14 cellular contexts compared by ENCODE assay signal in the genomic region with DNA sequence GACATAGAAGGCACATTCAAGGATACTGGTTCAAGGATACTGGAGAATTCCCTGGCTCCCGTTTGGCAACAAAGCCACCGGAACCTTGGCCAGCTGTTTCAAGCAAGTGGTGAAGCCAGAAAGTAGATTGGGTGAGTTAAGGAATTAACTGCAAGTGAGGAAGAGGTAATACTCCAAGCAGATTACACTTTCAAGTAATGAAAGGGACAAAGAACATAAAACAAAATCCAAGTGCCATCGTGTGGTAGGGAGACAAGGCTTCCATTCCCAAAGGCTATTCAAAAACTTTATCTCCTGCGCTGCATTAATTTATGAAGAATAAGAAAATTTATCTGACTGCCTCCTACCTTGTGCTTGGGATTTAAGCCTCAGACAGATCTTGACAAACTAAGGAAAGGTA. TPM values are rescaled to one million over a fixed set of nuclear protein-coding genes. Genes with fewer than 3 reads are reported as not detected.
A peak's percentile ranks its signal among the peaks of the same experiment; 100 is the strongest.
DNase-seq lines count a peak whose midpoint lies in the region; ATAC-seq and TF ChIP-seq lines count a peak whose summit lies in the region.
"Had no signal": no experiment of that assay in that cellular context is flagged by ENCODE, and none has a peak within 500 bp of the region (broad histone marks: within the 10 kb centered on the region; RNA-seq: fewer than 3 reads in every experiment).

No MANE protein-coding gene starts in this region.

- peak overlapping the region; percentile 32 for H3K27ac ChIP-seq in brain microvascular endothelial cell
- H3K27ac ChIP-seq in spleen: peak overlapping the region in 7 of 8 donors; percentile 5 to 83 (median 35)
- H3K27ac ChIP-seq: KMS-11, upper lobe of right lung had no signal

- H3K4me3 Mint-ChIP-seq in activated CD4-positive, alpha-beta T cell treated with anti-CD3 and anti-CD28 coated beads, Interleukin-2, amount 10 ng/mL, durations not matched to agents 7 days and 5 days: no peak overlapping the region
- no peak overlapping the region for H3K4me3 Mint-ChIP-seq in HFFc6

- no peak for TF ChIP-seq POLR2A in spleen (IDR thresholded peaks at IDR 0.05)

- in situ Hi-C loops in brain microvascular endothelial cell (cut with HindIII; ENCODE audit: low pct_ligation_motif_present, low sequenced_read_pairs): no loop called here

- no peak for TF ChIP-seq CTCF in HFFc6 (IDR thresholded peaks at IDR 0.05)
- no peak for TF ChIP-seq CTCF in brain microvascular endothelial cell (IDR thresholded peaks at IDR 0.05; ENCODE audit: low read depth, low read length, missing control alignments)
- TF ChIP-seq CTCF in spleen (IDR thresholded peaks at IDR 0.05 in 8 of 11, conservative IDR thresholded peaks at IDR 0.05 in 3 of 11): no peak

- H3K36me3 Mint-ChIP-seq in activated CD4-positive, alpha-beta T cell treated with anti-CD3 and anti-CD28 coated beads, Interleukin-2, amount 10 ng/mL, durations not matched to agents 7 days and 5 days (ENCODE audit: low read depth): peaks cover 71% of the 10 kb centered on the region
- H3K36me3 Mint-ChIP-seq in HFFc6 (ENCODE audit: low read depth): peaks cover 35% of the 10 kb centered on the region

- peaks cover 0 to 4% (median 0%) of the 10 kb centered on the region in 8 donors for H3K9me3 ChIP-seq in spleen
- H3K9me3 ChIP-seq: upper lobe of right lung had no signal

- no peak for ATAC-seq in HG02840 (IDR thresholded peaks at IDR 0.05; ENCODE audit: low FRiP score, unreplicated experiment)
- ATAC-seq: PC-3, upper lobe of right lung had no signal

- H3K27me3 Mint-ChIP-seq in activated CD4-positive, alpha-beta T cell treated with anti-CD3 and anti-CD28 coated beads, Interleukin-2, amount 10 ng/mL, durations not matched to agents 7 days and 5 days: no peaks in the 10 kb centered on the region
- no peaks in the 10 kb centered on the region for H3K27me3 Mint-ChIP-seq in HFFc6 (ENCODE audit: insufficient read depth)

- H3K27me3 ChIP-seq in brain microvascular endothelial cell (replicated peaks) (no peaks in the 10 kb centered on the region), spleen (replicated peaks in 1 of 7) (no peaks in the 10 kb centered on the region)
- H3K27me3 ChIP-seq: upper lobe of right lung had no signal

- peaks cover 92% of the 10 kb centered on the region for H3K4me1 Mint-ChIP-seq in activated CD4-positive, alpha-beta T cell treated with anti-CD3 and anti-CD28 coated beads, Interleukin-2, amount 10 ng/mL, durations not matched to agents 7 days and 5 days
- peaks cover 93% of the 10 kb centered on the region for H3K4me1 Mint-ChIP-seq in HFFc6 (ENCODE audit: low read depth)

- WGBS in spleen, 5 donors: 69 to 90% (median 82%) methylated on average over 4 of the region's 4 CpGs

- peaks cover 7% of the 10 kb centered on the region for H3K9me3 Mint-ChIP-seq in activated CD4-positive, alpha-beta T cell treated with anti-CD3 and anti-CD28 coated beads, Interleukin-2, amount 10 ng/mL, durations not matched to agents 7 days and 5 days
- H3K9me3 Mint-ChIP-seq in HFFc6: no peaks in the 10 kb centered on the region

- POLR2A ChIA-PET in activated CD4-positive, alpha-beta T cell treated with anti-CD3 and anti-CD28 coated beads, Interleukin-2, amount 10 ng/mL, durations not matched to agents 7 days and 5 days (lab: Charles Lee): no interaction called here

- CTCF ChIA-PET in activated CD4-positive, alpha-beta T cell treated with anti-CD3 and anti-CD28 coated beads, Interleukin-2, amount 10 ng/mL, durations not matched to agents 7 days and 5 days (lab: Charles Lee): interaction anchor here (0.6 to 2.0 kb wide), 5 partner anchors 9 to 103 kb away, joined by 3 to 9 read pairs (median 3); no protein-coding TSS in a partner anchor

- no peak overlapping the region for H3K4me3 ChIP-seq in brain microvascular endothelial cell (ENCODE audit: low read depth, low read length)
- H3K4me3 ChIP-seq in spleen: no peak overlapping the region
- H3K4me3 ChIP-seq: upper lobe of right lung had no signal

- no peaks in the 10 kb centered on the region for H3K36me3 ChIP-seq in brain microvascular endothelial cell (replicated peaks)
- H3K36me3 ChIP-seq in spleen: peaks cover 0 to 16% (median 6%) of the 10 kb centered on the region in 6 donors
- H3K36me3 ChIP-seq: upper lobe of right lung had no signal

- intact Hi-C loops in spleen (cut with DNase I; ENCODE audit: low total_unique reads): no loop called here

- peak overlapping the region; percentile 82 for H3K27ac Mint-ChIP-seq in activated CD4-positive, alpha-beta T cell treated with anti-CD3 and anti-CD28 coated beads, Interleukin-2, amount 10 ng/mL, durations not matched to agents 7 days and 5 days
- H3K27ac Mint-ChIP-seq in HFFc6: peak overlapping the region; percentile 93

- peaks cover 57 to 99% (median 91%) of the 10 kb centered on the region in 6 donors for H3K4me1 ChIP-seq in spleen

- no peak for DNase-seq in activated CD4-positive, alpha-beta T cell treated with anti-CD3 and anti-CD28 coated beads, Interleukin-2, amount 10 ng/mL, durations not matched to agents 7 days and 5 days
- no peak for DNase-seq in activated CD4-positive, alpha-beta T cell treated with anti-CD3 and anti-CD28 coated beads for 4 hours
- no peak for DNase-seq in HFFc6
- DNase-seq in brain microvascular endothelial cell: no peak
- no peak for DNase-seq in spleen
- no peak for DNase-seq in GF-D8 (lab: John Stamatoyannopoulos, UW)
- no peak for DNase-seq in NCI-H1105 (lab: John Stamatoyannopoulos, UW)
- DNase-seq: NCI-H1436 treated with DMSO at 0.1 percent for 48 hours; NCI-H446 treated with DMSO at 0.1 percent for 48 hours; PC-3; stimulated activated CD4-positive, alpha-beta T cell treated with anti-CD3 and anti-CD28 coated beads, Interleukin-2, amount 100 ng/mL, for 48 hours; upper lobe of right lung had no signal

RNA-seq across cellular contexts. Expression of a gene that starts 27.8 kb away (rescaled TPM):
- 100 to 1,000 TPM; 237 to 304 TPM for total RNA-seq in activated CD4-positive, alpha-beta T cell treated with anti-CD3 and anti-CD28 coated beads, Interleukin-2, amount 10 ng/mL, durations not matched to agents 7 days and 5 days
- 100 to 1,000 TPM; 161 to 200 (median 173) TPM for total RNA-seq in HFFc6 (2021; fragmentation: NEBNext Ultra II Directional; extraction: Animal tissue kit (Norgen Biotek cat#: 25700))
- 100 to 1,000 TPM; 259 to 517 (median 343) TPM for total RNA-seq in spleen
- polyA plus RNA-seq in spleen: 100 to 1,000 TPM in 2 of 3 donors, 10 to 100 TPM in 1; 96.9 to 150 (median 132) TPM
